ENCODE assay signal across 33 cellular contexts in genomic region chr18:69999671-70000070, GRCh38.
"Had no signal": no experiment of that assay in that cellular context is flagged by ENCODE, and none has a peak within 500 bp of the region (broad histone marks: within the 10 kb centered on the region; RNA-seq: fewer than 3 reads in every experiment).

No MANE protein-coding gene starts in this region.

- H3K4me3 Mint-ChIP-seq: activated B cell treated with CpG ODN at 0.5 μM for 24 hours; activated CD8-positive, alpha-beta T cell treated with anti-CD3 and anti-CD28 coated beads for 36 hours; activated naive CD8-positive, alpha-beta T cell; activated T-cell treated with anti-CD3 and anti-CD28 coated beads, Interleukin-2, amount 50 U/mL, for 4 hours; activated T-helper 17 cell treated with anti-CD3 and anti-CD28 coated beads, Interleukin-2, amount 50 U/mL, for 72 hours; effector memory CD8-positive, alpha-beta T cell; T-helper 17 cell; T-helper 2 cell treated with Interferon-gamma antibody and Interleukin-4, amounts not matched to agents 5 μg/mL and 100 μg/mL, for 36 hours had no signal

- H3K9me3 Mint-ChIP-seq: activated B cell treated with CpG ODN at 0.5 μM for 24 hours; activated CD8-positive, alpha-beta T cell treated with anti-CD3 and anti-CD28 coated beads for 36 hours; effector memory CD8-positive, alpha-beta T cell; T-helper 2 cell treated with Interferon-gamma antibody and Interleukin-4, amounts not matched to agents 5 μg/mL and 100 μg/mL, for 36 hours had no signal

- H3K27ac Mint-ChIP-seq: activated B cell treated with CpG ODN at 0.5 μM for 24 hours; activated CD8-positive, alpha-beta T cell treated with anti-CD3 and anti-CD28 coated beads for 36 hours; activated naive CD8-positive, alpha-beta T cell; activated T-helper 17 cell treated with anti-CD3 and anti-CD28 coated beads, Interleukin-2, amount 50 U/mL, for 72 hours; effector memory CD8-positive, alpha-beta T cell; T-helper 17 cell; T-helper 2 cell treated with Interferon-gamma antibody and Interleukin-4, amounts not matched to agents 5 μg/mL and 100 μg/mL, for 36 hours had no signal

- H3K4me1 ChIP-seq: esophagus squamous epithelium had no signal

- H3K9me3 ChIP-seq: body of pancreas, esophagus squamous epithelium, gastroesophageal sphincter, heart left ventricle had no signal

- FAIRE-seq: colon had no signal

- H3K36me3 ChIP-seq: WERI-Rb-1 had no signal

- H3K27ac ChIP-seq: body of pancreas, epithelial cell of prostate, esophagus squamous epithelium, gastroesophageal sphincter, WERI-Rb-1 had no signal

- H3K4me3 ChIP-seq: body of pancreas, esophagus squamous epithelium, gastroesophageal sphincter, heart left ventricle had no signal

- H3K27me3 Mint-ChIP-seq: activated B cell treated with CpG ODN at 0.5 μM for 24 hours; activated CD8-positive, alpha-beta T cell treated with anti-CD3 and anti-CD28 coated beads for 36 hours; activated naive CD8-positive, alpha-beta T cell; activated T-helper 17 cell treated with anti-CD3 and anti-CD28 coated beads, Interleukin-2, amount 50 U/mL, for 72 hours; effector memory CD8-positive, alpha-beta T cell; T-helper 17 cell had no signal

- H3K4me1 Mint-ChIP-seq: activated B cell treated with CpG ODN at 0.5 μM for 24 hours had no signal

- H3K27me3 ChIP-seq: body of pancreas, esophagus squamous epithelium, gastroesophageal sphincter, heart left ventricle had no signal

- DNase-seq: activated B cell treated with CpG ODN at 0.5 μM for 24 hours; activated CD4-positive, alpha-beta T cell treated with anti-CD3 and anti-CD28 coated beads for 48 hours; activated CD4-positive, alpha-beta T cell treated with anti-CD3 and anti-CD28 coated beads, Interleukin-2, amount 50 U/mL, for 1 hour; activated CD4-positive, alpha-beta T cell treated with anti-CD3 and anti-CD28 coated beads, Interleukin-2, amount 50 U/mL, for 48 hours; activated CD8-positive, alpha-beta memory T cell treated with anti-CD3 and anti-CD28 coated beads for 24 hours; activated CD8-positive, alpha-beta T cell treated with anti-CD3 and anti-CD28 coated beads for 36 hours; activated effector memory CD4-positive, alpha-beta T cell treated with Interleukin-2 at 50 U/mL for 16 hours; activated gamma-delta T cell treated with Interleukin-2 at 50 U/mL for 16 hours; activated naive CD4-positive, alpha-beta T cell treated with anti-CD3 and anti-CD28 coated beads, Interleukin-2, amount 50 U/mL, for 16 hours; activated naive CD4-positive, alpha-beta T cell treated with Interleukin-2 at 50 U/mL for 16 hours; activated T-cell treated with anti-CD3 and anti-CD28 coated beads, Interleukin-2, amount 50 U/mL, for 4 hours; amniotic stem cell; anterior cingulate cortex; body of pancreas; caudate nucleus; cerebellar nuclear complex; cortex of kidney; dermis blood vessel endothelial cell; effector CD4-positive, alpha-beta T cell; effector memory CD8-positive, alpha-beta T cell; esophagus squamous epithelium; foreskin melanocyte; heart left ventricle; T-helper 1 cell; T-helper 17 cell; T1000; WERI-Rb-1 had no signal
